ENCODE assay signal across 25 cellular contexts in genomic region chrX:141632124-141632523, GRCh38. TPM values are rescaled to one million over a fixed set of nuclear protein-coding genes. Genes with fewer than 3 reads are reported as not detected.
"Had no signal": no experiment of that assay in that cellular context is flagged by ENCODE, and none has a peak within 500 bp of the region (broad histone marks: within the 10 kb centered on the region; RNA-seq: fewer than 3 reads in every experiment).

No MANE protein-coding gene starts in this region.

- H3K27me3 ChIP-seq: ovary, right atrium auricular region, spleen, testis had no signal

- H3K27ac ChIP-seq: epithelial cell of prostate, ovary, prostate gland, right atrium auricular region, spleen, testis, VCaP had no signal

- DNase-seq: activated CD4-positive, alpha-beta T cell treated with anti-CD3 and anti-CD28 coated beads, Interleukin-2, amount 10 ng/mL, durations not matched to agents 24 days and 14 days; activated CD8-positive, alpha-beta memory T cell treated with anti-CD3 and anti-CD28 coated beads, Interleukin-2, amount 10 ng/mL, durations not matched to agents 7 days and 5 days; activated CD8-positive, alpha-beta T cell treated with anti-CD3 and anti-CD28 coated beads for 36 hours; activated effector memory CD4-positive, alpha-beta T cell treated with anti-CD3 and anti-CD28 coated beads, Interleukin-2, amount 50 U/mL, for 16 hours; activated naive CD4-positive, alpha-beta T cell treated with anti-CD3 and anti-CD28 coated beads, Interleukin-2, amount 10 ng/mL, durations not matched to agents 7 days and 5 days; activated T-cell treated with anti-CD3 and anti-CD28 coated beads for 4 hours; aorta; foreskin melanocyte; head of caudate nucleus; hypothalamus; islet precursor cell; left cardiac atrium; ovary; spleen; stimulated activated CD4-positive, alpha-beta T cell treated with anti-CD3 and anti-CD28 coated beads, Interleukin-4, amount 100 ng/mL, for 1 hour; stimulated activated naive CD4-positive, alpha-beta T cell; testis; trophoblast cell had no signal

- H3K36me3 ChIP-seq: ovary, prostate gland, right atrium auricular region, spleen had no signal

- H3K4me3 ChIP-seq: ovary, prostate gland, right atrium auricular region, spleen, testis had no signal

- ATAC-seq: activated CD4-positive, CD25-positive, alpha-beta regulatory T cell treated with anti-CD3 and anti-CD28 coated beads, Interleukin-2, amount 50 U/mL, for 24 hours; activated CD8-positive, alpha-beta memory T cell treated with anti-CD3 and anti-CD28 coated beads, Interleukin-2, amount 10 ng/mL, durations not matched to agents 7 days and 5 days; activated CD8-positive, alpha-beta T cell treated with anti-CD3 and anti-CD28 coated beads for 36 hours; left cardiac atrium; natural killer cell treated with Interleukin-12 subunit alpha and Interleukin-12 subunit beta and Interleukin-15 and Interleukin-18, amount 100 ng/mL, for 72 hours had no signal

RNA-seq across cellular contexts. Expression of gene SPANXA2, which starts 42.6 kb away (rescaled TPM):
- polyA plus RNA-seq: aorta, liver, ovary, spleen had no signal

RNA-seq across cellular contexts. Expression of gene SPANXA1, which starts 47.6 kb away (rescaled TPM):
- polyA plus RNA-seq: aorta, liver, ovary, spleen had no signal
